In genomic region chr18:31684279-31685096, GRCh38 we compare ENCODE assay signal across 8 cellular contexts. TPM values are rescaled to one million over a fixed set of nuclear protein-coding genes. Genes with fewer than 3 reads are reported as not detected.
DNase-seq lines count a peak whose midpoint lies in the region; ATAC-seq, FAIRE-seq and TF ChIP-seq lines count a peak whose summit lies in the region.

Gene B4GALT6, minus strand, starts transcription at chr18:31684581. Its CDS starts 155 bp downstream, at chr18:31684426.

- peak within 1 kb of the TSS; percentile 97 for H3K4me3 ChIP-seq in RWPE2 (ENCODE audit: severe bottlenecking)
- H3K4me3 ChIP-seq in spleen: peak within 1 kb of the TSS; percentile 44 to 85 (median 64)

- H3K9me3 ChIP-seq in RWPE2 (ENCODE audit: severe bottlenecking) (no peaks in the 10 kb centered on the region), spleen (no peaks in the 10 kb centered on the region)

- ATAC-seq in GM19397 (IDR thresholded peaks at IDR 0.05; ENCODE audit: unreplicated experiment): peak; percentile 45
- ATAC-seq in HG03439 (IDR thresholded peaks at IDR 0.05; ENCODE audit: unreplicated experiment): peak; percentile 41
- peak; percentile 41 for ATAC-seq in RWPE2 (ENCODE audit: low read depth)

- TF ChIP-seq CTCF in D721Med (IDR thresholded peaks at IDR 0.05; ENCODE audit: insufficient read depth, missing control alignments) (no peak), RWPE2 (IDR thresholded peaks at IDR 0.05; ENCODE audit: poor library complexity, severe bottlenecking) (no peak), MCF 10A (IDR thresholded peaks at IDR 0.05; ENCODE audit: unreplicated experiment) (no peak), spleen (IDR thresholded peaks at IDR 0.05 in 8 of 11, conservative IDR thresholded peaks at IDR 0.05 in 3 of 11) (no peak)

- peaks cover 55% of the 10 kb centered on the region for H3K4me1 ChIP-seq in RWPE2 (ENCODE audit: insufficient read depth, poor library complexity, severe bottlenecking)
- H3K4me1 ChIP-seq in spleen: peaks cover 6 to 31% (median 19%) of the 10 kb centered on the region in 6 donors

- no peaks in the 10 kb centered on the region for H3K36me3 Mint-ChIP-seq in MCF 10A (ENCODE audit: insufficient read depth, unreplicated experiment)

- FAIRE-seq in D721Med (lab: Jason Lieb, UNC): no peak

- H3K4me3 Mint-ChIP-seq in MCF 10A (ENCODE audit: unreplicated experiment): peak within 1 kb of the TSS; percentile 87

- H3K9me3 Mint-ChIP-seq in MCF 10A (ENCODE audit: unreplicated experiment): no peaks in the 10 kb centered on the region

- H3K27ac ChIP-seq in RWPE2 (ENCODE audit: poor library complexity, severe bottlenecking) (peak within 1 kb of the TSS; percentile 60), spleen (peak within 1 kb of the TSS; percentile 42 to 85 (median 80))

- 0 to 2% (median 1%) methylated on average over 38 to 86 of the region's 86 CpGs for WGBS in spleen, 5 donors

- H3K4me1 Mint-ChIP-seq in MCF 10A (ENCODE audit: insufficient read depth, unreplicated experiment): peaks cover 29% of the 10 kb centered on the region

- H3K27ac Mint-ChIP-seq in MCF 10A (ENCODE audit: low read depth, unreplicated experiment): peak within 1 kb of the TSS; percentile 82

- BruUV-seq in MCF 10A (replicated peaks; lab: Mats Ljungman, UMichigan): no TSS peak

- TF ChIP-seq POLR2A in spleen (IDR thresholded peaks at IDR 0.05): no peak

- peak; percentile 22 for DNase-seq in D721Med (ENCODE audit: insufficient read length, low spot score)
- DNase-seq in RWPE2 (ENCODE audit: low spot score): no peak
- DNase-seq in MCF 10A (ENCODE audit: unreplicated experiment): peak; percentile 58
- peak; percentile 83 for DNase-seq in iPS-NIHi7 (ENCODE audit: extremely low spot score)
- peak; percentile 82 for DNase-seq in spleen
- no peak for DNase-seq in ureter (ENCODE audit: low spot score)

- H3K27me3 Mint-ChIP-seq in MCF 10A (ENCODE audit: insufficient read depth, unreplicated experiment): no peaks in the 10 kb centered on the region

- intact Hi-C loops in MCF 10A (cut with micrococcal nuclease) (no loop called here), spleen (cut with DNase I; ENCODE audit: low total_unique reads) (no loop called here)

- POLR2A ChIA-PET in MCF 10A (lab: Yijun Ruan, JAX): interaction anchor here (0.6 to 1.4 kb wide), 5 partner anchors 8 to 323 kb away, joined by 3 to 7 read pairs (median 3); no protein-coding TSS in a partner anchor

- CTCF ChIA-PET in MCF 10A (lab: Yijun Ruan, JAX): interaction anchor here (0.6 to 1.3 kb wide), 14 partner anchors 9 to 634 kb away, joined by 3 to 6 read pairs (median 3); no protein-coding TSS in a partner anchor

- H3K27me3 ChIP-seq in RWPE2 (ENCODE audit: insufficient read depth, poor library complexity, severe bottlenecking) (no peaks in the 10 kb centered on the region), spleen (replicated peaks in 1 of 7) (peaks cover 0 to 43% (median 7%) of the 10 kb centered on the region in 7 donors)

- H3K36me3 ChIP-seq in RWPE2 (ENCODE audit: low read depth): no peaks in the 10 kb centered on the region
- no peaks in the 10 kb centered on the region for H3K36me3 ChIP-seq in spleen

RNA-seq across cellular contexts. Expression of gene B4GALT6, which starts in this region (rescaled TPM):
- 6.0 and 14.5 TPM in 2 replicates for total RNA-seq in MCF 10A (2022)
- total RNA-seq in spleen: 1 to 10 TPM; 2.0 to 9.1 (median 5.5) TPM
- polyA plus RNA-seq in spleen: under 1 TPM; 0.42 to 1.00 (median 0.56) TPM
- 8.9 TPM for total RNA-seq in ureter

Comparison
In these comparisons a context has a peak if more than half of its experiments do, and no peak if none do; other contexts are left out.
1. DNase-seq: peak in D721Med (single experiment), MCF 10A (single experiment), iPS-NIHi7 (single experiment) and spleen (single experiment); none in RWPE2 (single experiment) and ureter (single experiment).
2. Peak in every context shown above with its lines, with median percentiles within 50 percentile points of each other: ATAC-seq.